ENCODE assay signal across 1 cellular context in the genomic region with DNA sequence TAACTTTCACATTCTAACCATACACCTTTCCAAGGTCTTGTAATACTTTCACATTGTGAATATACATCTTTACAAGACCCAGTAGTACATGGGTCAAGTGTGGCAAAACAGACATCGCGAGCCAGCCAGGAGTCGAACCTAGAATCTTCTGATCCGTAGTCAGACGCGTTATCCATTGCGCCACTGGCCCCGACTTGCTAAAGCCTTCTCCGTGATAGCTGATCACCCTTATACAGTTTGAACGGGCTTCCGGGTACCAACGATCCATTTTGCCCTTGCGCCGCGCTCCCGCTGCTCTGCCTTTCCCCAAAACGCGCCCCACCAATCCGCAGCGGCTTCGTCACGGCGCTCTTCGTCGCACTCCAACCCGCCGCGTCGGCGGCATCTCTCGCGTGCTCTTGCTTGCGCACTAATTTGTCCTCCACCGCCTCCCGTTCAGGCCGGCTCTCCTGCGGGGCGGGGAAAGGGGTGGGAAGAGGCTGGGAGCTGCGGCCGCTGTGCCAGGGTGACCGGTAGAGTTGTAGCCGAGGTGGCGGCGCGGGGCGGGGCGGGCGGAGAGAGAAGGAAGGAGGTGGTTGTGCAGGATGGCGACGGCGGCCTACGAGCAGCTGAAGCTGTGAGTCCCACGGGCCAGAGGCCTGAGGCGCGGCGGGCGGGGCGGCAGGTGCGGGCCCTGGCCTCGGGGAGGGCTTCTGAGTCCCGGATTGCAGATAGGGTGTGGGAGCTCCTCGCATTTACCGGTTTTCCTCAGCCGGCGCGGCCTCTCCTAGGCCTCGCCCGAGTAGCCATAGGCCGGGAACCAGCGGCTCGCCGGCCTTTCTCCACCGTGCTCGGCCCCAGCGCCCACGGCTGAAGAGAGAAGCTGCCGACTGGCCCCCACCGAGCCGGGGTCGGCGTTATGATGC.
TF ChIP-seq lines count a peak whose summit lies in the region.

A gene with protein sequence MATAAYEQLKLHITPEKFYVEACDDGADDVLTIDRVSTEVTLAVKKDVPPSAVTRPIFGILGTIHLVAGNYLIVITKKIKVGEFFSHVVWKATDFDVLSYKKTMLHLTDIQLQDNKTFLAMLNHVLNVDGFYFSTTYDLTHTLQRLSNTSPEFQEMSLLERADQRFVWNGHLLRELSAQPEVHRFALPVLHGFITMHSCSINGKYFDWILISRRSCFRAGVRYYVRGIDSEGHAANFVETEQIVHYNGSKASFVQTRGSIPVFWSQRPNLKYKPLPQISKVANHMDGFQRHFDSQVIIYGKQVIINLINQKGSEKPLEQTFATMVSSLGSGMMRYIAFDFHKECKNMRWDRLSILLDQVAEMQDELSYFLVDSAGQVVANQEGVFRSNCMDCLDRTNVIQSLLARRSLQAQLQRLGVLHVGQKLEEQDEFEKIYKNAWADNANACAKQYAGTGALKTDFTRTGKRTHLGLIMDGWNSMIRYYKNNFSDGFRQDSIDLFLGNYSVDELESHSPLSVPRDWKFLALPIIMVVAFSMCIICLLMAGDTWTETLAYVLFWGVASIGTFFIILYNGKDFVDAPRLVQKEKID (plus strand): TSS at position 515 of the 905 bp plus-strand sequence. CDS start 70 bp downstream, at position 585.

TF ChIP-seq in GM23338, 12 proteins besides CTCF, POLR2A, EP300 and RAD21 (continued from another document):
- TF ChIP-seq REST (IDR thresholded peaks at IDR 0.05; ENCODE audit: unreplicated experiment) (no peak), CREB1 (CRISPR knock-in tag; IDR thresholded peaks at IDR 0.05; ENCODE audit: low read depth) (peak; percentile 92), NANOG (IDR thresholded peaks at IDR 0.05; ENCODE audit: borderline replicate concordance) (no peak), ZNF114 (CRISPR knock-in tag; IDR thresholded peaks at IDR 0.05) (no peak), STAT1 (IDR thresholded peaks at IDR 0.05; ENCODE audit: unreplicated experiment) (no peak)
